10 cellular contexts compared by ENCODE assay signal in the genomic region with DNA sequence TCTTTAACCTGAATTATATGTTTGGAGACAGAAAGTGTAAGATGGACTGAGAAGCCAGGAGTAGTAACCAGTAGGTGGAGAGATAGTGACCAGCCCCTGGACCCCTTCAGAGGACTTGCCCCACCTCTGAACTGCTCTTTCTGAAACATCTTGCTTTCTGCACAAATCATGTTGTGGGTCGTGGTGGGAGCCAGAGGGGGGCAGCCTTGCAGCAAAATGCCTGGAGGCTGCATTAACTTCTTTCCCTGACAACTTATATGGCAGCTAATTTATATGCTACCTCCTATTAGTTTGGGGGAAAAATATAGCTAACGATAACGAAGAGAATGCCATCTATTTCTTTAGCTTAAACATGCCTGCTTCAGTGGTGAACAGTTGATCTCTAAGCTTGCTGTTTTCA.
DNase-seq lines count a peak whose midpoint lies in the region; ATAC-seq and TF ChIP-seq lines count a peak whose summit lies in the region.
"Had no signal": no experiment of that assay in that cellular context is flagged by ENCODE, and none has a peak within 500 bp of the region (broad histone marks: within the 10 kb centered on the region; RNA-seq: fewer than 3 reads in every experiment).

No MANE protein-coding gene starts in this region.

- no peak overlapping the region for H2BK15ac ChIP-seq in mesendoderm (replicated peaks; ENCODE audit: low read depth)

- H3K4me1 ChIP-seq in HEK293 (ENCODE audit: control insufficient read depth, insufficient read depth, low read length) (no peaks in the 10 kb centered on the region), mesendoderm (ENCODE audit: control insufficient read depth, low read depth, low read length) (no peaks in the 10 kb centered on the region), Peyer's patch (peaks cover 0 to 4% (median 0%) of the 10 kb centered on the region in 4 donors)
- H3K4me1 ChIP-seq: SJSA1, stomach had no signal

- H3K56ac ChIP-seq in mesendoderm (ENCODE audit: low read length): no peak overlapping the region

- POLR2A ChIA-PET in HEK293 (lab: Yijun Ruan, JAX): no interaction called here

- TF ChIP-seq CTCF in GM12873 (IDR thresholded peaks at IDR 0.05; ENCODE audit: insufficient read depth, low read depth, low read length, missing control alignments) (peak; percentile 44), HEK293 (tag by site-specific recombination; IDR thresholded peaks at IDR 0.05) (no peak), WI38 (IDR thresholded peaks at IDR 0.05; ENCODE audit: low read depth, low read length) (peak; percentile 32), Peyer's patch (IDR thresholded peaks at IDR 0.05) (peak in 1 of 6 experiments; percentile 7)

- no peak overlapping the region for H3K23ac ChIP-seq in mesendoderm (ENCODE audit: low read length)

- no peak overlapping the region for H3K4me3 Mint-ChIP-seq in activated T-helper 2 cell treated with anti-CD3 and anti-CD28 coated beads, Interferon-gamma antibody, Interleukin-2, Interleukin-4, amounts not matched to agents 10 μg/mL and 5 μg/mL and 100 μg/mL, durations not matched to agents 14 hours and 24 hours and 36 hours (ENCODE audit: low read depth)

- H3K27ac Mint-ChIP-seq in activated T-helper 2 cell treated with anti-CD3 and anti-CD28 coated beads, Interferon-gamma antibody, Interleukin-2, Interleukin-4, amounts not matched to agents 10 μg/mL and 5 μg/mL and 100 μg/mL, durations not matched to agents 14 hours and 24 hours and 36 hours: no peak overlapping the region

- H3K27ac ChIP-seq in HEK293 (ENCODE audit: extremely low read depth, low read depth, low read length) (no peak overlapping the region), mesendoderm (ENCODE audit: low read depth, low read length) (no peak overlapping the region), Peyer's patch (peak overlapping the region in 1 of 4 donors; percentile 26)
- H3K27ac ChIP-seq: SJSA1, stomach had no signal

- no peak overlapping the region for H2BK120ac ChIP-seq in mesendoderm (ENCODE audit: low read depth, low read length)

- H3K4me3 ChIP-seq in HEK293 (ENCODE audit: low read depth, low read length) (no peak overlapping the region), WI38 (ENCODE audit: low read depth, low read length) (no peak overlapping the region), mesendoderm (ENCODE audit: low read length) (no peak overlapping the region), Peyer's patch (no peak overlapping the region)
- H3K4me3 ChIP-seq: SJSA1, stomach had no signal

- H2AK5ac ChIP-seq in mesendoderm (ENCODE audit: low read length): no peak overlapping the region

- no peak overlapping the region for H4K8ac ChIP-seq in mesendoderm (ENCODE audit: low read depth, low read length)

- no CpG with 5 or more reads among the region's 3 CpGs for WGBS in mesendoderm (ENCODE audit: extremely low coverage, insufficient coverage, low lambda C conversion rate)

- H3K4me2 ChIP-seq in mesendoderm (ENCODE audit: low read length): no peak overlapping the region

- ATAC-seq in GM21367 (IDR thresholded peaks at IDR 0.05; ENCODE audit: unreplicated experiment): no peak

- CTCF ChIA-PET in HEK293 (lab: Yijun Ruan, JAX): interaction anchor here (0.7 to 2.5 kb wide), 7 partner anchors 11 to 1134 kb away, joined by 3 to 26 read pairs (median 4); no protein-coding TSS in a partner anchor

- H3K9me3 ChIP-seq in HEK293 (ENCODE audit: control insufficient read depth, insufficient read depth, low read depth, low read length): no peaks in the 10 kb centered on the region
- no peaks in the 10 kb centered on the region for H3K9me3 ChIP-seq in Peyer's patch
- H3K9me3 ChIP-seq: SJSA1, stomach had no signal

- no peak overlapping the region for H3K9ac ChIP-seq in mesendoderm (ENCODE audit: low read length)

- H3K27me3 ChIP-seq in mesendoderm (ENCODE audit: insufficient read depth, low read length, poor library complexity) (no peaks in the 10 kb centered on the region), Peyer's patch (no peaks in the 10 kb centered on the region)
- H3K27me3 ChIP-seq: SJSA1, stomach had no signal

- no peak overlapping the region for H4K5ac ChIP-seq in mesendoderm (ENCODE audit: low read length)

- intact Hi-C loops in activated T-helper 2 cell treated with anti-CD3 and anti-CD28 coated beads, Interferon-gamma antibody, Interleukin-2, Interleukin-4, amounts not matched to agents 10 μg/mL and 5 μg/mL and 100 μg/mL, durations not matched to agents 14 hours and 24 hours and 36 hours (cut with micrococcal nuclease): no loop called here

- H3K36me3 Mint-ChIP-seq in activated T-helper 2 cell treated with anti-CD3 and anti-CD28 coated beads, Interferon-gamma antibody, Interleukin-2, Interleukin-4, amounts not matched to agents 10 μg/mL and 5 μg/mL and 100 μg/mL, durations not matched to agents 14 hours and 24 hours and 36 hours (ENCODE audit: low read depth): no peaks in the 10 kb centered on the region

- no peak overlapping the region for H3K4ac ChIP-seq in mesendoderm (ENCODE audit: low read depth, low read length)

- TF ChIP-seq POLR2A in Peyer's patch (IDR thresholded peaks at IDR 0.05): no peak

- no peaks in the 10 kb centered on the region for H3K79me2 ChIP-seq in mesendoderm (ENCODE audit: control insufficient read depth, insufficient read depth, low read length)

- H3K4me1 Mint-ChIP-seq in activated T-helper 2 cell treated with anti-CD3 and anti-CD28 coated beads, Interferon-gamma antibody, Interleukin-2, Interleukin-4, amounts not matched to agents 10 μg/mL and 5 μg/mL and 100 μg/mL, durations not matched to agents 14 hours and 24 hours and 36 hours (ENCODE audit: low read depth): no peaks in the 10 kb centered on the region

- H3K36me3 ChIP-seq in HEK293 (ENCODE audit: control insufficient read depth in 2 of 2, insufficient read depth in 1 of 2, low read length in 2 of 2): no peaks in the 10 kb centered on the region
- no peaks in the 10 kb centered on the region for H3K36me3 ChIP-seq in mesendoderm (ENCODE audit: control insufficient read depth, insufficient read depth, low read length)
- H3K36me3 ChIP-seq in Peyer's patch: no peaks in the 10 kb centered on the region
- H3K36me3 ChIP-seq: SJSA1, stomach had no signal

- H2BK5ac ChIP-seq in mesendoderm (ENCODE audit: low read length): no peak overlapping the region

- H3K27me3 Mint-ChIP-seq in activated T-helper 2 cell treated with anti-CD3 and anti-CD28 coated beads, Interferon-gamma antibody, Interleukin-2, Interleukin-4, amounts not matched to agents 10 μg/mL and 5 μg/mL and 100 μg/mL, durations not matched to agents 14 hours and 24 hours and 36 hours (ENCODE audit: low read depth): no peaks in the 10 kb centered on the region

- DNase-seq in mesendoderm (peak; percentile 53), HCEC 1CT (no peak), Peyer's patch (no peak)
- DNase-seq in activated T-helper 2 cell treated with anti-CD3 and anti-CD28 coated beads, Interferon-gamma antibody, Interleukin-2, Interleukin-4, amounts not matched to agents 10 μg/mL and 5 μg/mL and 100 μg/mL, durations not matched to agents 14 hours and 24 hours and 36 hours (ENCODE audit: low spot score): no peak
- DNase-seq: stomach had no signal

- H3K79me1 ChIP-seq in mesendoderm (ENCODE audit: low read length): no peaks in the 10 kb centered on the region

- H3K18ac ChIP-seq in mesendoderm (ENCODE audit: low read length): no peak overlapping the region

- H3K9me3 Mint-ChIP-seq in activated T-helper 2 cell treated with anti-CD3 and anti-CD28 coated beads, Interferon-gamma antibody, Interleukin-2, Interleukin-4, amounts not matched to agents 10 μg/mL and 5 μg/mL and 100 μg/mL, durations not matched to agents 14 hours and 24 hours and 36 hours: peaks cover 5% of the 10 kb centered on the region

TF ChIP-seq in HEK293, 187 proteins besides CTCF, POLR2A, EP300 and RAD21:
- TF ChIP-seq ZNF654 (tag by site-specific recombination; IDR thresholded peaks at IDR 0.05; ENCODE audit: low read depth) (0 out of 2 replicates have a peak, but pooled peaks have one; percentile 24), ZNF214 (tag by site-specific recombination; IDR thresholded peaks at IDR 0.05; ENCODE audit: borderline replicate concordance) (no peak), ZNF335 (tag by site-specific recombination; conservative IDR thresholded peaks at IDR 0.05) (no peak)
TF ChIP-seq in HEK293: peak in this region for 1.
